In genomic region chr2:47033102-47033880, GRCh38 we compare ENCODE assay signal across 9 cellular contexts.
DNase-seq lines count a peak whose midpoint lies in the region; ATAC-seq and TF ChIP-seq lines count a peak whose summit lies in the region.
"Had no signal": no experiment of that assay in that cellular context is flagged by ENCODE, and none has a peak within 500 bp of the region (broad histone marks: within the 10 kb centered on the region; RNA-seq: fewer than 3 reads in every experiment).

No MANE protein-coding gene starts in this region.

- H3K36me3 Mint-ChIP-seq in activated CD8-positive, alpha-beta T cell treated with anti-CD3 and anti-CD28 coated beads, Interleukin-2, amount 10 ng/mL, durations not matched to agents 7 days and 5 days (ENCODE audit: low read depth), result peaks cover 31% of the 10 kb centered on the region
- peaks cover 11% of the 10 kb centered on the region for H3K36me3 Mint-ChIP-seq in activated CD8-positive, alpha-beta T cell treated with anti-CD3 and anti-CD28 coated beads for 36 hours (ENCODE audit: low read depth)

- intact Hi-C loops in activated CD8-positive, alpha-beta T cell treated with anti-CD3 and anti-CD28 coated beads for 36 hours (cut with micrococcal nuclease), result no loop called here
- intact Hi-C loops in lower lobe of right lung (cut with DNase I) (no loop called here), transverse colon (cut with DNase I; ENCODE audit: low total_unique reads) (no loop called here), left colon (cut with DNase I, micrococcal nuclease) (no loop called here)

- H3K27ac ChIP-seq in angular gyrus (ENCODE audit: low read depth, low read length), result peak overlapping the region; percentile 79
- peak overlapping the region; percentile 92 for H3K27ac ChIP-seq in lower lobe of right lung
- peak overlapping the region; percentile 87 to 95 (median 90) for H3K27ac ChIP-seq in transverse colon

- H3K4me3 ChIP-seq in lower lobe of right lung (no peak overlapping the region), transverse colon (no peak overlapping the region)

- H3K9me3 Mint-ChIP-seq in activated CD8-positive, alpha-beta T cell treated with anti-CD3 and anti-CD28 coated beads, Interleukin-2, amount 10 ng/mL, durations not matched to agents 7 days and 5 days (ENCODE audit: insufficient read depth), result no peaks in the 10 kb centered on the region
- no peaks in the 10 kb centered on the region for H3K9me3 Mint-ChIP-seq in activated CD8-positive, alpha-beta T cell treated with anti-CD3 and anti-CD28 coated beads for 36 hours
- H3K9me3 Mint-ChIP-seq: CD4-positive, CD25-positive, alpha-beta regulatory T cell had no signal

- H3K4me1 Mint-ChIP-seq in activated CD8-positive, alpha-beta T cell treated with anti-CD3 and anti-CD28 coated beads, Interleukin-2, amount 10 ng/mL, durations not matched to agents 7 days and 5 days (ENCODE audit: low read depth), result peaks cover 4% of the 10 kb centered on the region
- peaks cover 8% of the 10 kb centered on the region for H3K4me1 Mint-ChIP-seq in activated CD8-positive, alpha-beta T cell treated with anti-CD3 and anti-CD28 coated beads for 36 hours (ENCODE audit: low read depth)

- H3K4me3 Mint-ChIP-seq in activated CD8-positive, alpha-beta T cell treated with anti-CD3 and anti-CD28 coated beads, Interleukin-2, amount 10 ng/mL, durations not matched to agents 7 days and 5 days, result no peak overlapping the region
- no peak overlapping the region for H3K4me3 Mint-ChIP-seq in activated CD8-positive, alpha-beta T cell treated with anti-CD3 and anti-CD28 coated beads for 36 hours
- H3K4me3 Mint-ChIP-seq: CD4-positive, CD25-positive, alpha-beta regulatory T cell had no signal

- H3K4me1 ChIP-seq in lower lobe of right lung, result peaks cover 53% of the 10 kb centered on the region
- peaks cover 36 to 58% (median 42%) of the 10 kb centered on the region in 4 donors for H3K4me1 ChIP-seq in transverse colon

- H3K27ac Mint-ChIP-seq in activated CD8-positive, alpha-beta T cell treated with anti-CD3 and anti-CD28 coated beads, Interleukin-2, amount 10 ng/mL, durations not matched to agents 7 days and 5 days, result peak overlapping the region; percentile 28
- H3K27ac Mint-ChIP-seq in activated CD8-positive, alpha-beta T cell treated with anti-CD3 and anti-CD28 coated beads for 36 hours, result no peak overlapping the region

- in situ Hi-C loops in transverse colon (cut with MboI; ENCODE audit: low pct_ligation_motif_present in 1 of 4, low pct_unique_long_range_greater_than_20kb in 1 of 4, low sequenced_read_pairs in 3 of 4), result no loop called here

- no peak for DNase-seq in activated CD8-positive, alpha-beta T cell treated with anti-CD3 and anti-CD28 coated beads, Interleukin-2, amount 10 ng/mL, durations not matched to agents 7 days and 5 days
- no peak for DNase-seq in activated CD8-positive, alpha-beta T cell treated with anti-CD3 and anti-CD28 coated beads for 36 hours
- no peak for DNase-seq in lower lobe of right lung
- no peak for DNase-seq in transverse colon
- no peak for DNase-seq in left colon
- DNase-seq: CD4-positive, CD25-positive, alpha-beta regulatory T cell had no signal

- H3K9me3 ChIP-seq in lower lobe of right lung, result no peaks in the 10 kb centered on the region
- no peaks in the 10 kb centered on the region for H3K9me3 ChIP-seq in transverse colon

- H3K27me3 ChIP-seq in lower lobe of right lung (ENCODE audit: low read depth) (no peaks in the 10 kb centered on the region), transverse colon (no peaks in the 10 kb centered on the region)

- no peaks in the 10 kb centered on the region for H3K27me3 Mint-ChIP-seq in activated CD8-positive, alpha-beta T cell treated with anti-CD3 and anti-CD28 coated beads, Interleukin-2, amount 10 ng/mL, durations not matched to agents 7 days and 5 days (ENCODE audit: low read depth)
- H3K27me3 Mint-ChIP-seq in activated CD8-positive, alpha-beta T cell treated with anti-CD3 and anti-CD28 coated beads for 36 hours, result no peaks in the 10 kb centered on the region
- H3K27me3 Mint-ChIP-seq: CD4-positive, CD25-positive, alpha-beta regulatory T cell had no signal

- no peak for TF ChIP-seq POLR2A in transverse colon (IDR thresholded peaks at IDR 0.05)

- H3K36me3 ChIP-seq in lower lobe of right lung (peaks cover 49% of the 10 kb centered on the region), transverse colon (no peaks in the 10 kb centered on the region)

- POLR2A ChIA-PET in activated CD8-positive, alpha-beta T cell treated with anti-CD3 and anti-CD28 coated beads, Interleukin-2, amount 10 ng/mL, durations not matched to agents 7 days and 5 days (lab: Charles Lee), result interaction anchor here (0.6 kb wide), 1 partner anchor 25 kb away, joined by 3 read pairs; no protein-coding TSS in a partner anchor
- POLR2A ChIA-PET in activated CD8-positive, alpha-beta T cell treated with anti-CD3 and anti-CD28 coated beads for 36 hours (lab: Charles Lee), result no interaction called here

- 68% methylated on average over 12 of the region's 12 CpGs; no CpG with 5 or more reads in 1 of the 2 donors for WGBS in transverse colon (ENCODE audit: low coverage in 1 of 2), 2 donors

- CTCF ChIA-PET in activated CD8-positive, alpha-beta T cell treated with anti-CD3 and anti-CD28 coated beads, Interleukin-2, amount 10 ng/mL, durations not matched to agents 7 days and 5 days (lab: Charles Lee), result no interaction called here
- CTCF ChIA-PET in activated CD8-positive, alpha-beta T cell treated with anti-CD3 and anti-CD28 coated beads for 36 hours (lab: Charles Lee), result no interaction called here

- no peak for TF ChIP-seq CTCF in activated CD8-positive, alpha-beta T cell treated with anti-CD3 and anti-CD28 coated beads for 36 hours (IDR thresholded peaks at IDR 0.05)
- TF ChIP-seq CTCF in lower lobe of right lung (IDR thresholded peaks at IDR 0.05) (no peak), transverse colon (IDR thresholded peaks at IDR 0.05) (no peak)

- TF ChIP-seq EP300 in transverse colon (IDR thresholded peaks at IDR 0.05; ENCODE audit: low read depth), result no peak

- ATAC-seq in activated CD8-positive, alpha-beta T cell treated with anti-CD3 and anti-CD28 coated beads, Interleukin-2, amount 10 ng/mL, durations not matched to agents 7 days and 5 days, result no peak
- ATAC-seq in activated CD8-positive, alpha-beta T cell treated with anti-CD3 and anti-CD28 coated beads for 36 hours, result no peak
- ATAC-seq in lower lobe of right lung (no peak), left colon (no peak), GM19351 (IDR thresholded peaks at IDR 0.05; ENCODE audit: unreplicated experiment) (no peak), HG03175 (IDR thresholded peaks at IDR 0.05; ENCODE audit: unreplicated experiment) (no peak)
